In the genomic region with DNA sequence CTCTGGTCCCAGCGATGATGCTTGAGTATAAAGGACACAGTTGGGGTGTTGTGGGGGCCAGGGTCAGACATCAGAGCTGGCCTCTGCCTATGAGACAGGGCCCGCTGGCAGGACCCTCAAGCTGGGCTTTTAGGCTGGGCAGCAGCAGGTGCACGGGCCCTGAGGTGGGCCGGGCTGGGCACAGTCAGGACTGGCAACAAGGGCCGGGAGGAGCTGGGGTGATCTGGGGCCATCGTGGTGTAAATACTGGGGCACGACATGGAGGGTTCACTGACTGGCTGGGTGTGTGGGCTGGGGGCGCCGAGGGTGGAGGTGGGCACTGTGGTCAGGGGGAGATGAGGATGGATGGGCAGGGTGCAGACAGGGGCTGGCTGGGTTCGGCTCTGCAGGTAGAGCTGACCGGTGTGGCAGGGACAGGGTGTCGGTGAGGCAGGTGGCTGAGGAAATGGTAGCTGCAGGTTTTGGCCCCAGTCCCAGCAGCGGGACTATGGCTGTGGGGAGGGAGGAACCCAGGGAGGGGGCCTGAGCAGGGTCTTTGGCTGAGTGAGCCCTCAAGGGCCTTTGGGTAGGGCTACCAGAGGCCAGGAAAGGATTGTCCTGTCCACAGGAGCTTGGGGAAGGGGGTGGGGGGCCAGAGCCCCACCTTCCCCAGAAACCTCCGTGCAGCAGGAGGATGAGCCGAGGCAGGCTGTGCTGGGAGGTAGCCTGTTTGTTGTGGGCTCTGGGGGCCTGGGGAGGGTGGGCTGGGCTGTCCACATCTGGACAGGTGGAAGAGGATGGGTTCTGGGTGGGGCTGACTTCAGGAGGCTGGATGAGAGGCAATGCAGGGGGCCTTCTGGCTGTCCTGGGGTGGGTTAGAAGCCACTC, we compare ENCODE assay signal across 10 cellular contexts.
DNase-seq lines count a peak whose midpoint lies in the region; ATAC-seq and TF ChIP-seq lines count a peak whose summit lies in the region.
"Had no signal": no experiment of that assay in that cellular context is flagged by ENCODE, and none has a peak within 500 bp of the region (broad histone marks: within the 10 kb centered on the region; RNA-seq: fewer than 3 reads in every experiment).

No MANE protein-coding gene starts in this region.

- H3K27me3 ChIP-seq in DOHH2 (ENCODE audit: control insufficient read depth, low read length) (no peaks in the 10 kb centered on the region), esophagus squamous epithelium (peaks cover 0 to 24% (median 0%) of the 10 kb centered on the region in 4 donors)

- H3K4me1 ChIP-seq in DOHH2 (ENCODE audit: control insufficient read depth, low read length) (peaks cover 11% of the 10 kb centered on the region), esophagus squamous epithelium (peaks cover 0 to 28% (median 0%) of the 10 kb centered on the region in 3 donors)

- H3K36me3 ChIP-seq in DOHH2 (ENCODE audit: control insufficient read depth, low read length): no peaks in the 10 kb centered on the region
- H3K36me3 ChIP-seq in esophagus squamous epithelium: no peaks in the 10 kb centered on the region

- H3K9me2 ChIP-seq in DOHH2 (replicated peaks; ENCODE audit: control insufficient read depth, low read length): no peaks in the 10 kb centered on the region

- TF ChIP-seq CTCF in DOHH2 (IDR thresholded peaks at IDR 0.05; ENCODE audit: low read depth, low read length, poor library complexity, severe bottlenecking): no peak
- no peak for TF ChIP-seq CTCF in esophagus squamous epithelium (IDR thresholded peaks at IDR 0.05)

- ATAC-seq in HG02981 (IDR thresholded peaks at IDR 0.05; ENCODE audit: unreplicated experiment) (no peak), GM19452 (IDR thresholded peaks at IDR 0.05; ENCODE audit: unreplicated experiment) (no peak)

- DNase-seq in RPMI8226 (peak; percentile 65), esophagus squamous epithelium (lab: John Stamatoyannopoulos, UW) (no peak), posterior cingulate gyrus (peak in 9 of 10 donors; percentile 3 to 76 (median 10)), NCI-H524 treated with DMSO at 0.1 percent for 48 hours (lab: John Stamatoyannopoulos, UW) (no peak), NCI-H1048 (lab: John Stamatoyannopoulos, UW) (no peak)
- DNase-seq: NCI-H2227 treated with DMSO at 0.1 percent for 48 hours; stimulated activated naive CD4-positive, alpha-beta T cell treated with Interleukin-2 at 50 U/mL for 16 hours had no signal

- intact Hi-C loops in esophagus squamous epithelium (cut with DNase I): no loop called here
- intact Hi-C loops in posterior cingulate gyrus (cut with DNase I): no loop called here

- no peak for TF ChIP-seq POLR2A in esophagus squamous epithelium (IDR thresholded peaks at IDR 0.05)

- peak overlapping the region; percentile 55 for H3K4me2 ChIP-seq in DOHH2 (ENCODE audit: low read length)

- H4K20me1 ChIP-seq in DOHH2 (ENCODE audit: control insufficient read depth, insufficient read depth, low read depth, low read length): no peaks in the 10 kb centered on the region

- H3K27ac ChIP-seq in DOHH2 (ENCODE audit: low read depth, low read length): no peak overlapping the region
- peak overlapping the region in 3 of 4 donors; percentile 30 to 54 (median 36) for H3K27ac ChIP-seq in esophagus squamous epithelium

- no peak overlapping the region for H3K4me3 ChIP-seq in DOHH2 (ENCODE audit: low read length)
- peak overlapping the region in 1 of 4 donors; percentile 25 for H3K4me3 ChIP-seq in esophagus squamous epithelium

- WGBS in esophagus squamous epithelium, 2 donors: 76 to 100% methylated on average over 1 to 9 of the region's 15 CpGs

- H3K9me3 ChIP-seq in DOHH2 (ENCODE audit: control insufficient read depth, insufficient read depth, low read length) (no peaks in the 10 kb centered on the region), esophagus squamous epithelium (no peaks in the 10 kb centered on the region)

- H3K79me2 ChIP-seq in DOHH2 (ENCODE audit: control insufficient read depth, low read length): no peaks in the 10 kb centered on the region

- H3F3A ChIP-seq in DOHH2 (ENCODE audit: control insufficient read depth, insufficient read depth): no peaks in the 10 kb centered on the region

Comparison
In these comparisons a context has a peak if more than half of its experiments do, and no peak if none do; other contexts are left out.
1. DNase-seq: peak in RPMI8226 (single experiment) and posterior cingulate gyrus (9 of 10); none in esophagus squamous epithelium (single experiment), NCI-H524 treated with DMSO at 0.1 percent for 48 hours (single experiment) and NCI-H1048 (single experiment).